Comparison of ENCODE assay signal across 18 cellular contexts in genomic region chr1:151408891-151409290, GRCh38.
"Had no signal": no experiment of that assay in that cellular context is flagged by ENCODE, and none has a peak within 500 bp of the region (broad histone marks: within the 10 kb centered on the region; RNA-seq: fewer than 3 reads in every experiment).

No MANE protein-coding gene starts in this region.

- H3K27me3 Mint-ChIP-seq: activated naive CD4-positive, alpha-beta T cell treated with anti-CD3 and anti-CD28 coated beads, Interleukin-2, amount 50 U/mL, for 24 hours; central memory CD8-positive, alpha-beta T cell; stimulated activated memory B cell treated with anti-CD40 and anti-IgM and Interleukin-4, amounts not matched to agents 10 μg/mL and 1 μg/mL and 100 μg/mL, for 72 hours had no signal

- H3K4me1 ChIP-seq: body of pancreas, lower lobe of right lung, pancreas, thyroid gland had no signal

- H3K4me1 Mint-ChIP-seq: activated naive CD4-positive, alpha-beta T cell treated with anti-CD3 and anti-CD28 coated beads, Interleukin-2, amount 50 U/mL, for 24 hours; central memory CD8-positive, alpha-beta T cell; stimulated activated memory B cell treated with anti-CD40 and anti-IgM and Interleukin-4, amounts not matched to agents 10 μg/mL and 1 μg/mL and 100 μg/mL, for 72 hours had no signal

- H3K9me3 Mint-ChIP-seq: activated naive CD4-positive, alpha-beta T cell treated with anti-CD3 and anti-CD28 coated beads, Interleukin-2, amount 50 U/mL, for 24 hours; central memory CD8-positive, alpha-beta T cell; immature natural killer cell; stimulated activated memory B cell treated with anti-CD40 and anti-IgM and Interleukin-4, amounts not matched to agents 10 μg/mL and 1 μg/mL and 100 μg/mL, for 72 hours had no signal

- H3K4me3 ChIP-seq: body of pancreas, coronary artery, heart left ventricle, lower lobe of right lung, pancreas, thyroid gland had no signal

- ATAC-seq: body of pancreas; heart left ventricle; left colon; lower lobe of right lung; pancreas; stimulated activated memory B cell treated with anti-CD40 and anti-IgM and Interleukin-4, amounts not matched to agents 10 μg/mL and 1 μg/mL and 100 μg/mL, for 72 hours had no signal

- H3K27ac Mint-ChIP-seq: stimulated activated memory B cell treated with anti-CD40 and anti-IgM and Interleukin-4, amounts not matched to agents 10 μg/mL and 1 μg/mL and 100 μg/mL, for 72 hours had no signal

- H3K9me3 ChIP-seq: body of pancreas, heart left ventricle, lower lobe of right lung, pancreas, thyroid gland had no signal

- DNase-seq: activated CD4-positive, alpha-beta T cell treated with anti-CD3 and anti-CD28 coated beads for 48 hours; activated CD8-positive, alpha-beta memory T cell treated with anti-CD3 and anti-CD28 coated beads for 24 hours; amygdala; body of pancreas; heart left ventricle; immature natural killer cell; left colon; lower lobe of right lung; midbrain; pancreas; stimulated activated CD4-positive, alpha-beta T cell treated with anti-CD3 and anti-CD28 coated beads, Interleukin-12 subunit alpha, Interleukin-12 subunit beta, amount 100 ng/mL, for 4 hours; stimulated activated CD4-positive, alpha-beta T cell treated with anti-CD3 and anti-CD28 coated beads, Interleukin-2, amount 100 ng/mL, for 24 hours; T-helper 1 cell; thyroid gland had no signal

- H3K4me3 Mint-ChIP-seq: activated naive CD4-positive, alpha-beta T cell treated with anti-CD3 and anti-CD28 coated beads, Interleukin-2, amount 50 U/mL, for 24 hours; central memory CD8-positive, alpha-beta T cell; immature natural killer cell; stimulated activated memory B cell treated with anti-CD40 and anti-IgM and Interleukin-4, amounts not matched to agents 10 μg/mL and 1 μg/mL and 100 μg/mL, for 72 hours had no signal

- H3K27ac ChIP-seq: body of pancreas, coronary artery, heart left ventricle, lower lobe of right lung, pancreas, thyroid gland had no signal

- H3K27me3 ChIP-seq: body of pancreas, heart left ventricle, pancreas, thyroid gland had no signal
